In genomic region chr9:74952281-74953151, GRCh38 we compare ENCODE assay signal across 8 cellular contexts. TPM values are rescaled to one million over a fixed set of nuclear protein-coding genes. Genes with fewer than 3 reads are reported as not detected.
A peak's percentile ranks its signal among the peaks of the same experiment; 100 is the strongest.
DNase-seq lines count a peak whose midpoint lies in the region; ATAC-seq, FAIRE-seq and TF ChIP-seq lines count a peak whose summit lies in the region.

TSS of gene C9orf40 (minus strand) at chr9:74952912. CDS start at chr9:74952611, 301 bp downstream.

- peak; percentile 94 for FAIRE-seq in GM12891 (lab: Jason Lieb, UNC)

- H4K20me1 ChIP-seq in SU-DHL-6 (ENCODE audit: low read depth, low read length): peaks cover 4% of the 10 kb centered on the region; the same call in 1 of the 2 replicates

- TF ChIP-seq CTCF in SU-DHL-6 (IDR thresholded peaks at IDR 0.05; ENCODE audit: insufficient read depth, low read length, poor library complexity, severe bottlenecking) (peak; percentile 47), upper lobe of left lung (IDR thresholded peaks at IDR 0.05) (peak; percentile 86 to 96 (median 92))

- H3K9me3 Mint-ChIP-seq in activated naive CD8-positive, alpha-beta T cell treated with anti-CD3 and anti-CD28 coated beads, Interleukin-2, amount 10 ng/mL, durations not matched to agents 7 days and 5 days: no peaks in the 10 kb centered on the region

- POLR2A ChIA-PET in activated naive CD8-positive, alpha-beta T cell treated with anti-CD3 and anti-CD28 coated beads, Interleukin-2, amount 10 ng/mL, durations not matched to agents 7 days and 5 days (lab: Charles Lee): interaction anchor here (0.7 to 2.2 kb wide), 10 partner anchors 14 to 1442 kb away, joined by 3 to 26 read pairs (median 4); partner anchors contain the start of genes CARNMT1, NMRK1, OSTF1 and RFK

- 0 to 1% methylated on average over 21 to 71 of the region's 112 CpGs for WGBS in upper lobe of left lung, 2 donors

- peaks cover 0 to 12% (median 5%) of the 10 kb centered on the region in 4 donors for H3K4me1 ChIP-seq in upper lobe of left lung

- peak; percentile 11; the same call in 1 of the 2 replicates for TF ChIP-seq POLR2A in GM12891 (IDR thresholded peaks at IDR 0.05; ENCODE audit: low read depth, low read length)
- TF ChIP-seq POLR2A in upper lobe of left lung (IDR thresholded peaks at IDR 0.05): peak in 1 of 4 donors; percentile 51

- peak; percentile 68 for DNase-seq in GM12891 (ENCODE audit: insufficient read length, low spot score)
- DNase-seq in NCI-H1417 (lab: John Stamatoyannopoulos, UW): peak; percentile 81 to 94 (median 91)
- DNase-seq in activated naive CD8-positive, alpha-beta T cell treated with anti-CD3 and anti-CD28 coated beads, Interleukin-2, amount 10 ng/mL, durations not matched to agents 7 days and 5 days: peak; percentile 95
- DNase-seq in cardiac septum (ENCODE audit: low spot score): peak; percentile 96
- peak; percentile 82 to 98 (median 90) for DNase-seq in posterior cingulate gyrus
- DNase-seq in upper lobe of left lung: peak; percentile 93 to 99

- H3K27me3 ChIP-seq in SU-DHL-6 (ENCODE audit: low read length) (no peaks in the 10 kb centered on the region), upper lobe of left lung (no peaks in the 10 kb centered on the region)

- peaks cover 41% of the 10 kb centered on the region for H3K79me2 ChIP-seq in SU-DHL-6 (ENCODE audit: insufficient read depth, low read length)

- intact Hi-C loops in cardiac septum (cut with DNase I) (no loop called here), posterior cingulate gyrus (cut with DNase I) (loop anchor here (5.0 kb wide), 2 partner anchors 135 to 175 kb away; partner anchors contain the start of genes NMRK1 and OSTF1)

- H3K9me3 ChIP-seq in SU-DHL-6 (ENCODE audit: insufficient read depth, low read length): no peaks in the 10 kb centered on the region
- H3K9me3 ChIP-seq in upper lobe of left lung: no peaks in the 10 kb centered on the region

- peaks cover 23% of the 10 kb centered on the region for H3K4me1 Mint-ChIP-seq in activated naive CD8-positive, alpha-beta T cell treated with anti-CD3 and anti-CD28 coated beads, Interleukin-2, amount 10 ng/mL, durations not matched to agents 7 days and 5 days

- no peaks in the 10 kb centered on the region for H3K27me3 Mint-ChIP-seq in activated naive CD8-positive, alpha-beta T cell treated with anti-CD3 and anti-CD28 coated beads, Interleukin-2, amount 10 ng/mL, durations not matched to agents 7 days and 5 days

- H3K27ac ChIP-seq in SU-DHL-6 (ENCODE audit: low read depth, low read length): peak within 1 kb of the TSS; percentile 87
- H3K27ac ChIP-seq in upper lobe of left lung: peak within 1 kb of the TSS; percentile 89 to 94 (median 92)

- H3K36me3 ChIP-seq in SU-DHL-6 (ENCODE audit: low read length): peaks cover 13% of the 10 kb centered on the region; the same call in 1 of the 2 replicates
- no peaks in the 10 kb centered on the region for H3K36me3 ChIP-seq in upper lobe of left lung

- H3K9ac ChIP-seq in SU-DHL-6 (ENCODE audit: low read length): peak within 1 kb of the TSS; percentile 96

- H3K9me2 ChIP-seq in SU-DHL-6 (replicated peaks; ENCODE audit: insufficient read depth, low read length): no peaks in the 10 kb centered on the region

- peak in 1 of 4 donors; percentile 5 for TF ChIP-seq EP300 in upper lobe of left lung (IDR thresholded peaks at IDR 0.05)

- peak within 1 kb of the TSS; percentile 83 for H3K4me2 ChIP-seq in SU-DHL-6 (ENCODE audit: low read depth, low read length, poor library complexity, severe bottlenecking)

- peak within 1 kb of the TSS; percentile 99 for H3K4me3 ChIP-seq in SU-DHL-6 (ENCODE audit: insufficient read depth, low read length, poor library complexity, severe bottlenecking)
- H3K4me3 ChIP-seq in upper lobe of left lung: peak within 1 kb of the TSS; percentile 58 to 99 (median 78)

- peak within 1 kb of the TSS; percentile 94 for H3K27ac Mint-ChIP-seq in activated naive CD8-positive, alpha-beta T cell treated with anti-CD3 and anti-CD28 coated beads, Interleukin-2, amount 10 ng/mL, durations not matched to agents 7 days and 5 days

- ATAC-seq in HG02798 (IDR thresholded peaks at IDR 0.05; ENCODE audit: poor library complexity, unreplicated experiment): peak; percentile 95
- ATAC-seq in activated naive CD8-positive, alpha-beta T cell treated with anti-CD3 and anti-CD28 coated beads, Interleukin-2, amount 10 ng/mL, durations not matched to agents 7 days and 5 days (ENCODE audit: low read depth): peak; percentile 90
- ATAC-seq in upper lobe of left lung (ENCODE audit: low FRiP score in 2 of 2): peak; percentile 97 to 99

- peak within 1 kb of the TSS; percentile 96 for H3K4me3 Mint-ChIP-seq in activated naive CD8-positive, alpha-beta T cell treated with anti-CD3 and anti-CD28 coated beads, Interleukin-2, amount 10 ng/mL, durations not matched to agents 7 days and 5 days

- H3K36me3 Mint-ChIP-seq in activated naive CD8-positive, alpha-beta T cell treated with anti-CD3 and anti-CD28 coated beads, Interleukin-2, amount 10 ng/mL, durations not matched to agents 7 days and 5 days: peaks cover 12% of the 10 kb centered on the region

- H3F3A ChIP-seq in SU-DHL-6 (ENCODE audit: insufficient read depth): peaks cover 38% of the 10 kb centered on the region; the same call in 1 of the 2 replicates

- H2AFZ ChIP-seq in SU-DHL-6 (ENCODE audit: low read depth, low read length, severe bottlenecking): peak within 1 kb of the TSS; percentile 83

TF ChIP-seq in GM12891, 5 proteins besides CTCF, POLR2A, EP300 and RAD21:
- TF ChIP-seq POLR2AphosphoS5 (IDR thresholded peaks at IDR 0.05; ENCODE audit: low read depth, low read length): peak; percentile 53; the same call in 1 of the 2 replicates
- TF ChIP-seq TAF1 (IDR thresholded peaks at IDR 0.05; ENCODE audit: low read depth, low read length): 0 out of 2 replicates have a peak, but pooled peaks have one; percentile 19
- TF ChIP-seq POU2F2 (IDR thresholded peaks at IDR 0.05; ENCODE audit: low read depth, low read length): no peak
- peak; percentile 48 for TF ChIP-seq PAX5 (IDR thresholded peaks at IDR 0.05; ENCODE audit: insufficient read depth, low read length, severe bottlenecking)
- TF ChIP-seq SPI1 (IDR thresholded peaks at IDR 0.05; ENCODE audit: low read depth, low read length): peak; percentile 16; the same call in 1 of the 2 replicates

RNA-seq across cellular contexts. Expression of gene C9orf40, which starts in this region (rescaled TPM):
- 6.2 TPM for polyA plus RNA-seq in GM12891 (2012; ENCODE audit: low read depth, missing spikeins)
- 10 to 100 TPM; 17.9 to 18.0 TPM for total RNA-seq in activated naive CD8-positive, alpha-beta T cell treated with anti-CD3 and anti-CD28 coated beads, Interleukin-2, amount 10 ng/mL, durations not matched to agents 7 days and 5 days
- 1.9 TPM for total RNA-seq in cardiac septum
- total RNA-seq in upper lobe of left lung: 1 to 10 TPM in 5 of 6 donors, under 1 TPM in 1; 1.00 to 6.2 (median 2.0) TPM

Comparison
In these comparisons a context has a peak if more than half of its experiments do, and no peak if none do; other contexts are left out.
1. Peak in every context shown above with its lines: DNase-seq, ATAC-seq, H3K4me3 ChIP-seq and H3K27ac ChIP-seq.